ENCODE assay signal across 25 cellular contexts in the genomic region with DNA sequence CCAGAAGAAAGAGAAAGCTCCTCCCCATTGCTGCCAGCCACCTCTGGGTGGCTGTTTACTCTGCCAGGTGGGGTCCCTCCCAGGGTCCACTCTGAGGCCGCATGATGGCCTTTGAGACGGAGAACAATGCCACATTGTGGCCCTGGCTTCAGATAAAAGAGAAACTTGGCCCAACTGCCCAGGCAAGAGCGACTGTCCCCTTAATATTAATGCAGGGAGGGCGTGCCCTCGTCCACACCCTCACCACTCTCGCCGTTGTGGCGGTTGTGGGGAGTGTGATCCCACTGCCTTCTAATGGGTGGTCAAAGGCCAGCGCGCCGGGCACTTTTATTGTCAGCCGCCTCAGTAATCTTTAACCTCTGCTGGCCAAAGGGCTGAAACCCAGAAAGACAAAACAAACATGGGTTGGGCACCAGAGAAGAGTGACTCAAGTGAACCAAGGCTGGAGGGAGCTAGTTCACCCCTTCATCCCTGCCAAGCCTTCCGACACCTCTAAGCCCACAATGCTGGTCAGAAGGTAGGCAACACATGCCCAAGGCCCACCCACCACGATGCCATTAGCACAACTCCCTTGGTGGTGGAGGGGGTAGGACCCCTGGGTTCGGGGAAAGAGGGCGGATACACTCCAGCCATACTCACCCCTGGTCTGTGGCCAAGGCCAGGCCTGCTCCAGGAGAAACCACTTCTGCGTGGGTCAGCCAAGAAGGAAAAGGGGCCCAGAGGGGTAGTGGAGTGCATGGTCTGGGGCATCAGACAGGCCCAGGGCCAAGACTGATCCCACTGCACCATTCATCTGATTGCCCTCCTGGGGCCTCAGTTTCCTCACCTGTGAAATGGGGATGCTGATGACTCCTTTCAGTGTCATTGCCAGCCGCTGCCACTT. TPM values are rescaled to one million over a fixed set of nuclear protein-coding genes. Genes with fewer than 3 reads are reported as not detected.
A peak's percentile ranks its signal among the peaks of the same experiment; 100 is the strongest.
DNase-seq lines count a peak whose midpoint lies in the region; ATAC-seq, FAIRE-seq and TF ChIP-seq lines count a peak whose summit lies in the region.
"Had no signal": no experiment of that assay in that cellular context is flagged by ENCODE, and none has a peak within 500 bp of the region (broad histone marks: within the 10 kb centered on the region; RNA-seq: fewer than 3 reads in every experiment).

No MANE protein-coding gene starts in this region.

- H2AFZ ChIP-seq in HepG2 (ENCODE audit: low read length), result no peak overlapping the region
- H2AFZ ChIP-seq: neural progenitor cell had no signal

- no peak for TF ChIP-seq RAD21 in HepG2 (CRISPR knock-in tag; IDR thresholded peaks at IDR 0.05)

- 0% methylated on average over 1 of the region's 18 CpGs for WGBS in HepG2 (ENCODE audit: low lambda C conversion rate)
- 68 to 89% methylated on average over 17 to 18 of the region's 18 CpGs for WGBS in testis, 2 donors

- in situ Hi-C loops in HepG2 (cut with HindIII; ENCODE audit: extremely low pct_ligation_motif_present, low pct_unique_long_range_greater_than_20kb), result no loop called here

- peak overlapping the region; percentile 66 for H3K4me2 ChIP-seq in HepG2 (ENCODE audit: low read depth, low read length)
- H3K4me2 ChIP-seq: BLaER1, KMS-11, neural progenitor cell had no signal

- H3K9me3 ChIP-seq in HepG2 (ENCODE audit: low read length) (no peaks in the 10 kb centered on the region), testis (no peaks in the 10 kb centered on the region), WERI-Rb-1 (ENCODE audit: severe bottlenecking) (no peaks in the 10 kb centered on the region)
- H3K9me3 ChIP-seq: BLaER1 had no signal

- peaks cover 36% of the 10 kb centered on the region for H3K4me1 Mint-ChIP-seq in Calu3 (ENCODE audit: low read depth, unreplicated experiment)
- peaks cover 28% of the 10 kb centered on the region for H3K4me1 Mint-ChIP-seq in WTC11
- H3K4me1 Mint-ChIP-seq in activated CD8-positive, alpha-beta T cell treated with anti-CD3 and anti-CD28 coated beads for 36 hours (ENCODE audit: low read depth), result peaks cover 9% of the 10 kb centered on the region

- no peaks in the 10 kb centered on the region for H3K36me3 ChIP-seq in HepG2 (replicated peaks in 1 of 2; ENCODE audit: control insufficient read depth in 1 of 2, insufficient read depth in 2 of 2, low read length in 2 of 2)
- no peaks in the 10 kb centered on the region for H3K36me3 ChIP-seq in testis (ENCODE audit: low read depth, missing control alignments)
- no peaks in the 10 kb centered on the region for H3K36me3 ChIP-seq in WERI-Rb-1
- H3K36me3 ChIP-seq: BLaER1, neural progenitor cell had no signal

- no peaks in the 10 kb centered on the region for H4K20me1 ChIP-seq in HepG2 (ENCODE audit: insufficient read depth, low read length)
- H4K20me1 ChIP-seq: BLaER1 had no signal

- H3K4me3 ChIP-seq in HepG2 (replicated peaks in 1 of 3; ENCODE audit: insufficient read depth in 1 of 3, low read depth in 2 of 3, low read length in 3 of 3) (peak overlapping the region in 1 of 3 experiments; percentile 42; a peak in 2 of 6 replicates), testis (no peak overlapping the region), WERI-Rb-1 (ENCODE audit: low read depth, low read length) (no peak overlapping the region)
- H3K4me3 ChIP-seq: BLaER1, neural progenitor cell had no signal

- ATAC-seq in WTC11 (no peak), HepG2 (peak; percentile 89), Right ventricle myocardium superior (ENCODE audit: poor library complexity) (no peak)
- ATAC-seq in activated CD8-positive, alpha-beta T cell treated with anti-CD3 and anti-CD28 coated beads for 36 hours, result no peak
- ATAC-seq: left cardiac atrium, SK-N-SH treated with all-trans-retinoic acid at 6 μM for 48 hours had no signal

- H3K27ac Mint-ChIP-seq in Calu3 (ENCODE audit: unreplicated experiment), result peak overlapping the region; percentile 33
- H3K27ac Mint-ChIP-seq in WTC11, result no peak overlapping the region
- H3K27ac Mint-ChIP-seq in activated CD8-positive, alpha-beta T cell treated with anti-CD3 and anti-CD28 coated beads for 36 hours, result no peak overlapping the region
- H3K27ac Mint-ChIP-seq: activated CD4-positive, alpha-beta memory T cell treated with anti-CD3 and anti-CD28 coated beads, Interleukin-2, amount 10 ng/mL, durations not matched to agents 7 days and 5 days; dendritic cell treated with granulocyte-macrophage colony-stimulating factor and Interleukin-4, amounts not matched to agents 40 ng/mL and 50 ng/mL, for 4 days; neural progenitor cell; stimulated activated naive CD8-positive, alpha-beta T cell treated with anti-CD3 and anti-CD28 coated beads, Interleukin-15, Interleukin-2, amounts not matched to agents 100 ng/mL and 50 ng/mL, for 24 hours; T-helper 2 cell treated with Interferon-gamma antibody and Interleukin-4, amounts not matched to agents 5 μg/mL and 100 μg/mL, for 36 hours had no signal

- peak overlapping the region; percentile 30; the same call in 1 of the 2 replicates for H3K9ac ChIP-seq in HepG2 (ENCODE audit: insufficient read depth, low read depth, low read length)
- H3K9ac ChIP-seq: BLaER1, KMS-11, neural progenitor cell had no signal

- TF ChIP-seq CTCF in Calu3 (IDR thresholded peaks at IDR 0.05; ENCODE audit: unreplicated experiment) (no peak), WTC11 (IDR thresholded peaks at IDR 0.05) (no peak), HepG2 (CRISPR knock-in tag; IDR thresholded peaks at IDR 0.05) (no peak), testis (IDR thresholded peaks at IDR 0.05) (no peak), WERI-Rb-1 (IDR thresholded peaks at IDR 0.05; ENCODE audit: low read depth, low read length) (no peak)
- TF ChIP-seq CTCF in activated CD8-positive, alpha-beta T cell treated with anti-CD3 and anti-CD28 coated beads for 36 hours (IDR thresholded peaks at IDR 0.05), result no peak

- peaks cover 77% of the 10 kb centered on the region for H3K4me1 ChIP-seq in HepG2 (ENCODE audit: insufficient read depth, low read length)
- H3K4me1 ChIP-seq in testis, result no peaks in the 10 kb centered on the region
- H3K4me1 ChIP-seq: BLaER1 had no signal

- H3K36me3 Mint-ChIP-seq in Calu3 (ENCODE audit: insufficient read depth, unreplicated experiment), result no peaks in the 10 kb centered on the region
- H3K36me3 Mint-ChIP-seq in WTC11, result no peaks in the 10 kb centered on the region
- H3K36me3 Mint-ChIP-seq in activated CD8-positive, alpha-beta T cell treated with anti-CD3 and anti-CD28 coated beads for 36 hours (ENCODE audit: low read depth), result no peaks in the 10 kb centered on the region
- H3K36me3 Mint-ChIP-seq: neural progenitor cell had no signal

- no peaks in the 10 kb centered on the region for H3K27me3 Mint-ChIP-seq in Calu3 (ENCODE audit: unreplicated experiment)
- H3K27me3 Mint-ChIP-seq in WTC11 (ENCODE audit: low read depth), result no peaks in the 10 kb centered on the region
- no peaks in the 10 kb centered on the region for H3K27me3 Mint-ChIP-seq in activated CD8-positive, alpha-beta T cell treated with anti-CD3 and anti-CD28 coated beads for 36 hours

- CTCF ChIA-PET in Calu3 (lab: Charles Lee) (interaction anchor here (1.4 kb wide), 1 partner anchor 42 kb away, joined by 13 read pairs; no protein-coding TSS in a partner anchor), WTC11 (lab: Charles Lee) (no interaction called here), HepG2 (lab: Yijun Ruan, JAX; ENCODE audit: low intra/inter-chr PET ratio, low total read pairs) (no interaction called here)
- CTCF ChIA-PET in activated CD8-positive, alpha-beta T cell treated with anti-CD3 and anti-CD28 coated beads for 36 hours (lab: Charles Lee), result no interaction called here

- DNase-seq in Calu3 (peak; percentile 71), WTC11 (ENCODE audit: low spot score) (no peak), HepG2 (ENCODE audit: low spot score) (peak; percentile 92), posterior vena cava (ENCODE audit: low spot score) (peak; percentile 53), testis (no peak), WERI-Rb-1 (no peak), Right ventricle myocardium superior (no peak)
- no peak for DNase-seq in activated CD8-positive, alpha-beta T cell treated with anti-CD3 and anti-CD28 coated beads for 36 hours
- DNase-seq: activated CD4-positive, alpha-beta memory T cell treated with anti-CD3 and anti-CD28 coated beads, Interleukin-2, amount 10 ng/mL, durations not matched to agents 7 days and 5 days; activated CD4-positive, CD25-positive, alpha-beta regulatory T cell; activated naive CD4-positive, alpha-beta T cell; activated T-cell treated with anti-CD3 and anti-CD28 coated beads for 4 hours; left cardiac atrium; MV-4-11; NCI-H1694; NCI-H526 treated with DMSO at 0.1 percent for 48 hours; stimulated activated CD4-positive, alpha-beta T cell treated with anti-CD3 and anti-CD28 coated beads, Interleukin-4, amount 100 ng/mL, for 24 hours; trophoblast cell had no signal

- H3K27me3 ChIP-seq in HepG2 (ENCODE audit: control insufficient read depth in 1 of 2, insufficient read depth in 2 of 2, low read length in 2 of 2) (no peaks in the 10 kb centered on the region), testis (no peaks in the 10 kb centered on the region), WERI-Rb-1 (ENCODE audit: insufficient read depth, low read depth, severe bottlenecking) (peaks cover 12% of the 10 kb centered on the region)
- H3K27me3 ChIP-seq: BLaER1, neural progenitor cell had no signal

- FAIRE-seq in HepG2 (lab: Jason Lieb, UNC), result peak; percentile 91

- no peaks in the 10 kb centered on the region for H3K9me3 Mint-ChIP-seq in Calu3 (ENCODE audit: low read depth, unreplicated experiment)
- H3K9me3 Mint-ChIP-seq in WTC11, result no peaks in the 10 kb centered on the region
- no peaks in the 10 kb centered on the region for H3K9me3 Mint-ChIP-seq in activated CD8-positive, alpha-beta T cell treated with anti-CD3 and anti-CD28 coated beads for 36 hours
- H3K9me3 Mint-ChIP-seq: activated CD4-positive, alpha-beta memory T cell treated with anti-CD3 and anti-CD28 coated beads, Interleukin-2, amount 10 ng/mL, durations not matched to agents 7 days and 5 days; neural progenitor cell; stimulated activated naive CD8-positive, alpha-beta T cell treated with anti-CD3 and anti-CD28 coated beads, Interleukin-15, Interleukin-2, amounts not matched to agents 100 ng/mL and 50 ng/mL, for 24 hours; T-helper 2 cell treated with Interferon-gamma antibody and Interleukin-4, amounts not matched to agents 5 μg/mL and 100 μg/mL, for 36 hours had no signal

- POLR2A ChIA-PET in WTC11 (lab: Charles Lee) (no interaction called here), HepG2 (lab: Yijun Ruan, JAX) (interaction anchor here (1.0 kb wide), 1 partner anchor 42 kb away, joined by 3 read pairs; no protein-coding TSS in a partner anchor)
- POLR2A ChIA-PET in activated CD8-positive, alpha-beta T cell treated with anti-CD3 and anti-CD28 coated beads for 36 hours (lab: Charles Lee), result interaction anchor here (1.0 kb wide), 1 partner anchor 1560 kb away, joined by 3 read pairs; no protein-coding TSS in a partner anchor

- peak in 1 of 2 experiments; percentile 51; a peak in 1 of 4 replicates for TF ChIP-seq POLR2A in HepG2 (IDR thresholded peaks at IDR 0.05; ENCODE audit: insufficient read depth in 1 of 2, low read depth in 2 of 2, low read length in 2 of 2)
- TF ChIP-seq POLR2A in testis (IDR thresholded peaks at IDR 0.05), result no peak

- intact Hi-C loops in Calu3 (cut with micrococcal nuclease; ENCODE audit: unreplicated experiment), result no loop called here
- intact Hi-C loops in HepG2 (cut with micrococcal nuclease; ENCODE audit: unreplicated experiment), result loop anchor here (5.0 kb wide), 1 partner anchor 44 kb away; a partner anchor contains a TSS
- intact Hi-C loops in posterior vena cava (cut with DNase I), result no loop called here
- intact Hi-C loops in testis (cut with DNase I; ENCODE audit: low total_unique reads), result no loop called here
- intact Hi-C loops in activated CD8-positive, alpha-beta T cell treated with anti-CD3 and anti-CD28 coated beads for 36 hours (cut with micrococcal nuclease), result no loop called here
- intact Hi-C loops in Right ventricle myocardium superior (cut with DNase I), result no loop called here

- H3K27ac ChIP-seq in HepG2 (ENCODE audit: extremely low read length, insufficient read depth, low read length) (peak overlapping the region; percentile 70), testis (no peak overlapping the region), WERI-Rb-1 (no peak overlapping the region)
- H3K27ac ChIP-seq: BLaER1, KMS-11, neural progenitor cell had no signal

- TF ChIP-seq EP300 in HepG2 (IDR thresholded peaks at IDR 0.05; ENCODE audit: low read depth in 2 of 2, low read length in 2 of 2) (peak in 1 of 2 experiments; percentile 85; a peak in 2 of 4 replicates), HepG2 (CRISPR knock-in tag; IDR thresholded peaks at IDR 0.05; ENCODE audit: borderline replicate concordance) (no peak; the same call in 1 of the 2 replicates)

- H3K4me3 Mint-ChIP-seq in Calu3 (ENCODE audit: low read depth, unreplicated experiment), result peak overlapping the region; percentile 26
- no peak overlapping the region for H3K4me3 Mint-ChIP-seq in WTC11
- H3K4me3 Mint-ChIP-seq in activated CD8-positive, alpha-beta T cell treated with anti-CD3 and anti-CD28 coated beads for 36 hours, result no peak overlapping the region
- H3K4me3 Mint-ChIP-seq: activated CD4-positive, alpha-beta memory T cell treated with anti-CD3 and anti-CD28 coated beads, Interleukin-2, amount 10 ng/mL, durations not matched to agents 7 days and 5 days; dendritic cell treated with granulocyte-macrophage colony-stimulating factor and Interleukin-4, amounts not matched to agents 40 ng/mL and 50 ng/mL, for 4 days; neural progenitor cell; stimulated activated naive CD8-positive, alpha-beta T cell treated with anti-CD3 and anti-CD28 coated beads, Interleukin-15, Interleukin-2, amounts not matched to agents 100 ng/mL and 50 ng/mL, for 24 hours; T-helper 2 cell treated with Interferon-gamma antibody and Interleukin-4, amounts not matched to agents 5 μg/mL and 100 μg/mL, for 36 hours had no signal

- BruUV-seq in Calu3 (replicated peaks; lab: Mats Ljungman, UMichigan) (no TSS peak), HepG2 (replicated peaks; lab: Mats Ljungman, UMichigan) (no TSS peak)

- no peaks in the 10 kb centered on the region for H3K79me2 ChIP-seq in HepG2 (ENCODE audit: insufficient read depth, low read length)

RNA-seq across cellular contexts. Expression of a gene that starts 44.5 kb away (rescaled TPM):
- total RNA-seq in Calu3 (2022) (0.24 and 0.59 TPM in 2 replicates), WTC11 (2021) (6.7 to 9.1 TPM (median 7.2 TPM) in 3 replicates), HepG2 (2016; rRNA removed; fragmentation: Illumina TruSeq; extraction: Trizol) (not detected in 2 replicates), posterior vena cava (1 to 10 TPM in 1 of 2 donors, under 1 TPM in 1; 0.43 to 1.5 TPM), testis (1 to 10 TPM; 4.4 to 4.7 TPM), Right ventricle myocardium superior (0.08 TPM)
- not detected in 2 replicates for total RNA-seq in HepG2 (2016; cell fraction: cytosol; rRNA removed; fragmentation: Illumina TruSeq; extraction: Trizol; ENCODE audit: low read depth)
- total RNA-seq in HepG2 (2016; cell fraction: insoluble cytoplasmic fraction; rRNA removed; fragmentation: Illumina TruSeq; extraction: Trizol), result not detected in 2 replicates
- total RNA-seq in HepG2 (2016; cell fraction: membrane; rRNA removed; fragmentation: Illumina TruSeq; extraction: Trizol), result not detected in 2 replicates
- not detected in 2 replicates for total RNA-seq in HepG2 (2016; cell fraction: nucleus; rRNA removed; fragmentation: Illumina TruSeq; extraction: Trizol)
- polyA plus RNA-seq in HepG2 (2011; rRNA removed) (not detected in 2 replicates), testis (ENCODE audit: insufficient read depth, low read depth, low replicate concordance) (0.96 TPM)
- polyA plus RNA-seq in HepG2 (2011; cell fraction: cytosol; rRNA removed), result not detected in 2 replicates
- polyA plus RNA-seq in HepG2 (2011; cell fraction: nucleus; rRNA removed), result 0.02 and 0.03 TPM in 2 replicates
- polyA plus RNA-seq in HepG2 (2012), result not detected in 2 replicates
- not detected in 2 replicates for polyA plus RNA-seq in HepG2 (2016; cell fraction: cytosol; fragmentation: Illumina TruSeq; extraction: Trizol; ENCODE audit: low read depth)
- not detected in 2 replicates for polyA plus RNA-seq in HepG2 (2016; cell fraction: insoluble cytoplasmic fraction; fragmentation: Illumina TruSeq; extraction: Trizol; ENCODE audit: low read depth)
- not detected in 2 replicates for polyA plus RNA-seq in HepG2 (2016; cell fraction: membrane; fragmentation: Illumina TruSeq; extraction: Trizol; ENCODE audit: low read depth)
- not detected in 2 replicates for polyA plus RNA-seq in HepG2 (2016; cell fraction: nucleus; fragmentation: Illumina TruSeq; extraction: Trizol; ENCODE audit: insufficient read depth, low read depth)
- polyA minus RNA-seq in HepG2 (2011; rRNA and poly(A)+ RNA removed; ENCODE audit: low replicate concordance), result not detected in 2 replicates
- polyA minus RNA-seq in HepG2 (2011; cell fraction: cytosol; rRNA and poly(A)+ RNA removed), result not detected in 2 replicates
- under 0.01 TPM in 1 of 2 replicates, not detected in the other for polyA minus RNA-seq in HepG2 (2011; cell fraction: nucleus; rRNA and poly(A)+ RNA removed)
- total RNA-seq in activated CD8-positive, alpha-beta T cell treated with anti-CD3 and anti-CD28 coated beads for 36 hours, result 10 to 100 TPM; 48.5 to 53.0 TPM

Comparison
In these comparisons a context has a peak if more than half of its experiments do, and no peak if none do; other contexts are left out.
1. DNase-seq: peak in Calu3 (single experiment), HepG2 (single experiment) and posterior vena cava (single experiment); none in WTC11 (single experiment), testis (single experiment), WERI-Rb-1 (single experiment), activated CD8-positive, alpha-beta T cell treated with anti-CD3 and anti-CD28 coated beads for 36 hours (single experiment) and Right ventricle myocardium superior (single experiment).